3 cellular contexts compared by ENCODE assay signal in genomic region chrX:106036716-106037115, GRCh38.
A peak's percentile ranks its signal among the peaks of the same experiment; 100 is the strongest.
TF ChIP-seq lines count a peak whose summit lies in the region.

No MANE protein-coding gene starts in this region.

TF ChIP-seq in IMR-90, 13 proteins besides CTCF, POLR2A, EP300 and RAD21:
- TF ChIP-seq FOS (IDR thresholded peaks at IDR 0.05; ENCODE audit: low read depth, low read length) = no peak
- no peak for TF ChIP-seq CEBPB (IDR thresholded peaks at IDR 0.05; ENCODE audit: low read depth, low read length)
- TF ChIP-seq CHD1 (IDR thresholded peaks at IDR 0.05; ENCODE audit: low read depth, low read length) = no peak
- TF ChIP-seq RFX5 (IDR thresholded peaks at IDR 0.05; ENCODE audit: low read depth, low read length) = no peak
- TF ChIP-seq MAFK (IDR thresholded peaks at IDR 0.05; ENCODE audit: low read depth, low read length) = peak; percentile 80
- no peak for TF ChIP-seq ELK1 (IDR thresholded peaks at IDR 0.05; ENCODE audit: borderline replicate concordance, low read depth, low read length)
- TF ChIP-seq SMC3 (IDR thresholded peaks at IDR 0.05; ENCODE audit: low read depth, low read length) = no peak
- TF ChIP-seq RCOR1 (IDR thresholded peaks at IDR 0.05; ENCODE audit: insufficient replicate concordance, low read length) = no peak
- no peak for TF ChIP-seq MXI1 (IDR thresholded peaks at IDR 0.05; ENCODE audit: borderline replicate concordance, low read depth, low read length)
TF ChIP-seq in IMR-90: peak in this region for 1.

TF ChIP-seq in K562, 482 proteins besides CTCF, POLR2A, EP300 and RAD21:
- TF ChIP-seq HNRNPH1 (optimal IDR thresholded peaks at IDR 0.05; ENCODE audit: low read depth, low read length) = no peak
- no peak for TF ChIP-seq ZNF639 (CRISPR knock-in tag; conservative IDR thresholded peaks at IDR 0.05 in 1 of 2, IDR thresholded peaks at IDR 0.05 in 1 of 2)
- TF ChIP-seq SNIP1 (IDR thresholded peaks at IDR 0.05; ENCODE audit: low read depth) = no peak
- peak; percentile 28; the same call in 1 of the 2 replicates for TF ChIP-seq MAFF (IDR thresholded peaks at IDR 0.05; ENCODE audit: low read length)
- no peak for TF ChIP-seq SMARCE1 (IDR thresholded peaks at IDR 0.05)
- no peak for TF ChIP-seq CTBP1 (IDR thresholded peaks at IDR 0.05; ENCODE audit: borderline replicate concordance)
- TF ChIP-seq ZNF197 (CRISPR knock-in tag; IDR thresholded peaks at IDR 0.05; ENCODE audit: low read depth) = no peak
- 0 out of 2 replicates have a peak, but pooled peaks have one; percentile 15 for TF ChIP-seq MAFG (tag; conservative IDR thresholded peaks at IDR 0.05)
- TF ChIP-seq ZNF316 (IDR thresholded peaks at IDR 0.05) = peak; percentile 24; the same call in 1 of the 2 replicates
- TF ChIP-seq, protein P1, sequence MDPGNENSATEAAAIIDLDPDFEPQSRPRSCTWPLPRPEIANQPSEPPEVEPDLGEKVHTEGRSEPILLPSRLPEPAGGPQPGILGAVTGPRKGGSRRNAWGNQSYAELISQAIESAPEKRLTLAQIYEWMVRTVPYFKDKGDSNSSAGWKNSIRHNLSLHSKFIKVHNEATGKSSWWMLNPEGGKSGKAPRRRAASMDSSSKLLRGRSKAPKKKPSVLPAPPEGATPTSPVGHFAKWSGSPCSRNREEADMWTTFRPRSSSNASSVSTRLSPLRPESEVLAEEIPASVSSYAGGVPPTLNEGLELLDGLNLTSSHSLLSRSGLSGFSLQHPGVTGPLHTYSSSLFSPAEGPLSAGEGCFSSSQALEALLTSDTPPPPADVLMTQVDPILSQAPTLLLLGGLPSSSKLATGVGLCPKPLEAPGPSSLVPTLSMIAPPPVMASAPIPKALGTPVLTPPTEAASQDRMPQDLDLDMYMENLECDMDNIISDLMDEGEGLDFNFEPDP (CRISPR knock-in tag; IDR thresholded peaks at IDR 0.05) = no peak
- TF ChIP-seq CEBPB (tag; IDR thresholded peaks at IDR 0.05) = no peak
- TF ChIP-seq ZBTB1 (CRISPR knock-in tag; IDR thresholded peaks at IDR 0.05; ENCODE audit: borderline replicate concordance, low read depth) = no peak
- TF ChIP-seq FOXK1 (CRISPR knock-in tag; IDR thresholded peaks at IDR 0.05; ENCODE audit: borderline replicate concordance) = no peak

TF ChIP-seq in HepG2, 621 proteins besides CTCF, POLR2A, EP300 and RAD21:
- TF ChIP-seq ZNF619 (CRISPR knock-in tag; IDR thresholded peaks at IDR 0.05) (no peak), ZNF256 (CRISPR knock-in tag; conservative IDR thresholded peaks at IDR 0.05) (no peak), ZNF569 (CRISPR knock-in tag; IDR thresholded peaks at IDR 0.05; ENCODE audit: borderline replicate concordance) (no peak), ZSCAN25 (CRISPR knock-in tag; IDR thresholded peaks at IDR 0.05) (no peak), MAFK (conservative IDR thresholded peaks at IDR 0.05 in 1 of 2, IDR thresholded peaks at IDR 0.05 in 1 of 2; ENCODE audit: low read length in 2 of 2) (peak; percentile 87 to 91), MAFF (IDR thresholded peaks at IDR 0.05; ENCODE audit: low read depth, low read length) (peak; percentile 90), ZNF354B (CRISPR knock-in tag; IDR thresholded peaks at IDR 0.05) (no peak)
- TF ChIP-seq, protein P2, sequence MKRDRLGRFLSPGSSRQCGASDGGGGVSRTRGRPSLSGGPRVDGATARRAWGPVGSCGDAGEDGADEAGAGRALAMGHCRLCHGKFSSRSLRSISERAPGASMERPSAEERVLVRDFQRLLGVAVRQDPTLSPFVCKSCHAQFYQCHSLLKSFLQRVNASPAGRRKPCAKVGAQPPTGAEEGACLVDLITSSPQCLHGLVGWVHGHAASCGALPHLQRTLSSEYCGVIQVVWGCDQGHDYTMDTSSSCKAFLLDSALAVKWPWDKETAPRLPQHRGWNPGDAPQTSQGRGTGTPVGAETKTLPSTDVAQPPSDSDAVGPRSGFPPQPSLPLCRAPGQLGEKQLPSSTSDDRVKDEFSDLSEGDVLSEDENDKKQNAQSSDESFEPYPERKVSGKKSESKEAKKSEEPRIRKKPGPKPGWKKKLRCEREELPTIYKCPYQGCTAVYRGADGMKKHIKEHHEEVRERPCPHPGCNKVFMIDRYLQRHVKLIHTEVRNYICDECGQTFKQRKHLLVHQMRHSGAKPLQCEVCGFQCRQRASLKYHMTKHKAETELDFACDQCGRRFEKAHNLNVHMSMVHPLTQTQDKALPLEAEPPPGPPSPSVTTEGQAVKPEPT (CRISPR knock-in tag; IDR thresholded peaks at IDR 0.05; ENCODE audit: low read depth) = no peak
